Comparison of ENCODE assay signal across 19 cellular contexts in the genomic region with DNA sequence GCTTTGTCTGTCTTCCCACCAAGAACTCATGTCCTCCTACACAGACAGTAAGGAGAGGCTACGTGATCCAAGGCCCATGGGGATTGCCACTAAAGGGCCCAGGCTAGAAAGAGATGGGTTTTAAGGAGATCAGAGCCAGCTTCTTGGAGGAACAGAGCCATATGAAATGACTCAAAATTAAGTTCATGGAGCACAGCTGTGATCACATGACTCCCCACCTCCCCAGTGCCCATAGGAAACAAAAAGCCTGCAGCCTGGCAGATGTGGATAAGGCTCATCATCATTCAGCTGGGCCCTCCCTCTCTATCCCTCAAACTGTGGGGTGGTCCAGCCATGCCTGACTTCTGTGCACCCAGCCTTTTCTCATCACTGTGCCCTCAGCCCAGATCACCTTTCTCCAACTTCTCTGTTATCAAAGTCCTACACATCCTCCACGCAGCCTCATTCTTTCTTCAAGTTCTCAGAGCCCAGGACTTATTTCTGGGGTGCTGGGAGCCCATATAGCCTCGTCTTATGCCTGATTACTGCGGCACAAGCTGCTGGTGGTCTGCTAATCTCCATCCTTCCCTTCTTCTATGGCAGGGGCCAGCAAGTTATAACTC.
DNase-seq lines count a peak whose midpoint lies in the region; ATAC-seq and TF ChIP-seq lines count a peak whose summit lies in the region.
"Had no signal": no experiment of that assay in that cellular context is flagged by ENCODE, and none has a peak within 500 bp of the region (broad histone marks: within the 10 kb centered on the region; RNA-seq: fewer than 3 reads in every experiment).

No MANE protein-coding gene starts in this region.

- TF ChIP-seq EP300 in suprapubic skin (IDR thresholded peaks at IDR 0.05), result no peak

- H3K9ac ChIP-seq in GM23248 (peak overlapping the region; percentile 39), adipocyte (ENCODE audit: low read length) (peak overlapping the region; percentile 90)

- H3K36me3 ChIP-seq in GM23248 (ENCODE audit: low read depth) (no peaks in the 10 kb centered on the region), adipocyte (ENCODE audit: control insufficient read depth, insufficient read depth, low read length, severe bottlenecking) (no peaks in the 10 kb centered on the region), suprapubic skin (no peaks in the 10 kb centered on the region)
- H3K36me3 ChIP-seq: heart left ventricle had no signal

- in situ Hi-C loops in GM23248 (cut with MboI), result loop anchor here (10.0 kb wide), 1 partner anchor 125 kb away; no protein-coding TSS in a partner anchor

- H3F3A ChIP-seq in GM23248 (ENCODE audit: insufficient read depth), result peaks cover 26% of the 10 kb centered on the region

- H4K20me1 ChIP-seq in GM23248 (ENCODE audit: insufficient read depth), result no peaks in the 10 kb centered on the region

- H3K4me1 ChIP-seq in GM23248 (ENCODE audit: insufficient read depth), result peaks cover 40% of the 10 kb centered on the region
- H3K4me1 ChIP-seq in adipocyte (ENCODE audit: control insufficient read depth, insufficient read depth, low read length), result peaks cover 54% of the 10 kb centered on the region
- peaks cover 32% of the 10 kb centered on the region for H3K4me1 ChIP-seq in suprapubic skin

- no peak for TF ChIP-seq POLR2A in suprapubic skin (IDR thresholded peaks at IDR 0.05)

- H3K9me3 ChIP-seq in GM23248 (ENCODE audit: low read depth) (no peaks in the 10 kb centered on the region), adipocyte (ENCODE audit: control insufficient read depth, low read length) (peaks cover 6% of the 10 kb centered on the region), suprapubic skin (no peaks in the 10 kb centered on the region)

- H3K79me2 ChIP-seq in GM23248 (ENCODE audit: insufficient read depth), result peaks cover 17% of the 10 kb centered on the region

- ATAC-seq in GM18861 (IDR thresholded peaks at IDR 0.05; ENCODE audit: unreplicated experiment), result no peak
- ATAC-seq: activated CD4-positive, alpha-beta T cell treated with anti-CD3 and anti-CD28 coated beads for 36 hours; effector memory CD8-positive, alpha-beta T cell; heart left ventricle had no signal

- H3K27me3 ChIP-seq in GM23248 (replicated peaks; ENCODE audit: insufficient read depth), result no peaks in the 10 kb centered on the region
- H3K27me3 ChIP-seq in adipocyte (replicated peaks; ENCODE audit: control insufficient read depth, insufficient read depth, low read length), result no peaks in the 10 kb centered on the region
- no peaks in the 10 kb centered on the region for H3K27me3 ChIP-seq in suprapubic skin
- H3K27me3 ChIP-seq: heart left ventricle had no signal

- H3K4me3 ChIP-seq in GM23248, result no peak overlapping the region
- peak overlapping the region; percentile 1 for H3K4me3 ChIP-seq in adipocyte (ENCODE audit: low read length)
- no peak overlapping the region for H3K4me3 ChIP-seq in suprapubic skin
- H3K4me3 ChIP-seq: heart left ventricle, skin epidermis had no signal

- TF ChIP-seq CTCF in suprapubic skin (IDR thresholded peaks at IDR 0.05), result no peak

- peak; percentile 77 for DNase-seq in GM23248
- peak; percentile 46 for DNase-seq in adipocyte (ENCODE audit: low read depth)
- peak; percentile 67 for DNase-seq in fibroblast of peridontal ligament (ENCODE audit: extremely low read depth)
- DNase-seq in suprapubic skin (ENCODE audit: low spot score in 2 of 2), result no peak
- no peak for DNase-seq in activated naive CD4-positive, alpha-beta T cell (lab: John Stamatoyannopoulos, UW)
- DNase-seq in NCI-H82 (lab: John Stamatoyannopoulos, UW), result no peak
- DNase-seq in cerebellar cortex (ENCODE audit: low spot score), result no peak
- DNase-seq: activated CD4-positive, alpha-beta T cell treated with anti-CD3 and anti-CD28 coated beads for 36 hours; activated effector memory CD4-positive, alpha-beta T cell treated with anti-CD3 and anti-CD28 coated beads, Interleukin-2, amount 50 U/mL, for 16 hours; central memory CD4-positive, alpha-beta T cell; DMS79 treated with DMSO at 0.1 percent for 48 hours; effector memory CD8-positive, alpha-beta T cell; heart left ventricle; immature natural killer cell; NCI-H187 treated with DMSO at 0.1 percent for 48 hours; NK-92 treated with Interleukin-12 subunit alpha and Interleukin-12 subunit beta, amount 100 ng/mL, for 24 hours had no signal

- H2AFZ ChIP-seq in GM23248, result peak overlapping the region; percentile 69

- 51 to 58% methylated on average over 4 of the region's 4 CpGs for WGBS in GM23248 (ENCODE audit: low coverage in 1 of 2, low lambda C conversion rate in 2 of 2, missing lambda C conversion rate in 2 of 2), 2 experiments
- 83% methylated on average over 4 of the region's 4 CpGs for WGBS in suprapubic skin

- H3K9me2 ChIP-seq in GM23248 (ENCODE audit: insufficient read depth), result no peaks in the 10 kb centered on the region

- H3K4me2 ChIP-seq in GM23248 (ENCODE audit: unreplicated experiment), result peak overlapping the region; percentile 5

- H3K27ac ChIP-seq in GM23248 (peak overlapping the region; percentile 94), suprapubic skin (peak overlapping the region; percentile 47)
- H3K27ac ChIP-seq: HL-60 had no signal

Comparison
In these comparisons a context has a peak if more than half of its experiments do, and no peak if none do; other contexts are left out.
1. DNase-seq: peak in GM23248 (single experiment), adipocyte (single experiment) and fibroblast of peridontal ligament (single experiment); none in suprapubic skin (0 of 2), activated naive CD4-positive, alpha-beta T cell (0 of 4), NCI-H82 (single experiment) and cerebellar cortex (single experiment).